33 cellular contexts compared by ENCODE assay signal in the genomic region with DNA sequence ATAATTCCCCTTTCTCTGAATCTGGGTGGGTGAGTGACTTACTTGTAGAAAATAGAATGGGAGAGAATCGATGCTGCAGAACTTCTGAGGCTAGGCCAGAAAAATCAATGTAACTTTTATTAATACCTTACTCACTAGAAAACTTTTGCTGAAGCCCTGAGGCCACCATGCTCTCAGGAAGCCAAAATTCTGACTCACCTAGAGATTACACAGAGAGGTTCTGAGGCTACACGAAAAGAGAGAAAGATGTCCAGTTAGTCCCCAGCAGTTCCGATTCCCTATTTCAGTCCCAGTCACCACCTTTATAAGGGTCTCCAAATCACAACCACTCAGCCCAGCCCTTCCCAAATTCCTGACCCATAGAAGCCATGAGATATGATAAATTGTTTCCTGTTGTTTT.
DNase-seq lines count a peak whose midpoint lies in the region; ATAC-seq and TF ChIP-seq lines count a peak whose summit lies in the region.
"Had no signal": no experiment of that assay in that cellular context is flagged by ENCODE, and none has a peak within 500 bp of the region (broad histone marks: within the 10 kb centered on the region; RNA-seq: fewer than 3 reads in every experiment).

No MANE protein-coding gene starts in this region.

- H3K27ac ChIP-seq in breast epithelium, result no peak overlapping the region
- no peak overlapping the region for H3K27ac ChIP-seq in caudate nucleus (ENCODE audit: low read depth, low read length)
- H3K27ac ChIP-seq: cardiac muscle cell, colonic mucosa, esophagus muscularis mucosa, transverse colon had no signal

- peak; percentile 90 for DNase-seq in MCF 10A (ENCODE audit: unreplicated experiment)
- no peak for DNase-seq in breast epithelium (ENCODE audit: low spot score in 2 of 2)
- DNase-seq in RPMI7951 (ENCODE audit: low read depth), result peak; percentile 74
- no peak for DNase-seq in caudate nucleus (lab: John Stamatoyannopoulos, UW)
- no peak for DNase-seq in cortex of kidney (lab: John Stamatoyannopoulos, UW)
- no peak for DNase-seq in activated CD4-positive, alpha-beta T cell treated with anti-CD3 and anti-CD28 coated beads for 36 hours
- DNase-seq in natural killer cell, result no peak
- DNase-seq: 8988T; activated CD4-positive, alpha-beta T cell treated with anti-CD3 and anti-CD28 coated beads for 1 hour; activated CD8-positive, alpha-beta T cell treated with anti-CD3 and anti-CD28 coated beads, Interleukin-2, amount 10 ng/mL, durations not matched to agents 7 days and 5 days; anterior cingulate cortex; colonic mucosa; DMS79; effector memory CD8-positive, alpha-beta T cell; kidney glomerular epithelial cell; NCI-H1105 treated with DMSO at 0.1 percent for 48 hours; NCI-H1930; NCI-H2171 treated with DMSO at 0.1 percent for 48 hours; NCI-H510A treated with DMSO at 0.1 percent for 48 hours; SHP77 treated with DMSO at 0.1 percent for 48 hours; stimulated activated CD4-positive, alpha-beta T cell treated with anti-CD3 and anti-CD28 coated beads, Interleukin-15, amount 100 ng/mL, for 24 hours; stimulated activated CD4-positive, alpha-beta T cell treated with anti-CD3 and anti-CD28 coated beads, Interleukin-4, amount 100 ng/mL, for 4 hours; T-helper 2 cell; transverse colon had no signal

- no TSS peak for BruUV-seq in MCF 10A (replicated peaks; lab: Mats Ljungman, UMichigan)

- intact Hi-C loops in MCF 10A (cut with micrococcal nuclease), result no loop called here
- intact Hi-C loops in breast epithelium (cut with DNase I; ENCODE audit: low total_unique reads), result no loop called here
- intact Hi-C loops in activated CD4-positive, alpha-beta T cell treated with anti-CD3 and anti-CD28 coated beads for 36 hours (cut with DNase I, micrococcal nuclease), result no loop called here
- intact Hi-C loops in natural killer cell (cut with micrococcal nuclease), result no loop called here

- H3K9me3 ChIP-seq in breast epithelium, result no peaks in the 10 kb centered on the region
- H3K9me3 ChIP-seq: colonic mucosa, esophagus muscularis mucosa, transverse colon had no signal

- H3K9me3 Mint-ChIP-seq in MCF 10A (ENCODE audit: unreplicated experiment), result no peaks in the 10 kb centered on the region
- no peaks in the 10 kb centered on the region for H3K9me3 Mint-ChIP-seq in activated CD4-positive, alpha-beta T cell treated with anti-CD3 and anti-CD28 coated beads for 36 hours (ENCODE audit: low read depth)
- no peaks in the 10 kb centered on the region for H3K9me3 Mint-ChIP-seq in natural killer cell
- H3K9me3 Mint-ChIP-seq: activated T-helper 2 cell treated with anti-CD3 and anti-CD28 coated beads, Interferon-gamma antibody, Interleukin-2, Interleukin-4, amounts not matched to agents 10 μg/mL and 5 μg/mL and 100 μg/mL, durations not matched to agents 14 hours and 24 hours and 36 hours; effector memory CD8-positive, alpha-beta T cell; GM23338; natural killer cell treated with Interleukin-12 subunit alpha and Interleukin-12 subunit beta and Interleukin-15 and Interleukin-18, amount 100 ng/mL, for 72 hours had no signal

- POLR2A ChIA-PET in MCF 10A (lab: Yijun Ruan, JAX), result interaction anchor here (1.3 kb wide), 1 partner anchor 14 kb away, joined by 4 read pairs; no protein-coding TSS in a partner anchor
- POLR2A ChIA-PET in activated CD4-positive, alpha-beta T cell treated with anti-CD3 and anti-CD28 coated beads for 36 hours (lab: Charles Lee), result no interaction called here

- H3K4me3 ChIP-seq in breast epithelium, result no peak overlapping the region
- H3K4me3 ChIP-seq: cardiac muscle cell, colonic mucosa, esophagus muscularis mucosa, GM23338, K562, transverse colon had no signal

- H3K36me3 Mint-ChIP-seq in MCF 10A (ENCODE audit: insufficient read depth, unreplicated experiment) (peaks cover 31% of the 10 kb centered on the region), natural killer cell (no peaks in the 10 kb centered on the region)
- H3K36me3 Mint-ChIP-seq in activated CD4-positive, alpha-beta T cell treated with anti-CD3 and anti-CD28 coated beads for 36 hours (ENCODE audit: low read depth), result peaks cover 30% of the 10 kb centered on the region
- H3K36me3 Mint-ChIP-seq: natural killer cell treated with Interleukin-12 subunit alpha and Interleukin-12 subunit beta and Interleukin-15 and Interleukin-18, amount 100 ng/mL, for 72 hours had no signal

- no peak for TF ChIP-seq POLR2A in breast epithelium (IDR thresholded peaks at IDR 0.05)

- H3K4me1 Mint-ChIP-seq in MCF 10A (ENCODE audit: insufficient read depth, unreplicated experiment), result peaks cover 12% of the 10 kb centered on the region
- no peaks in the 10 kb centered on the region for H3K4me1 Mint-ChIP-seq in activated CD4-positive, alpha-beta T cell treated with anti-CD3 and anti-CD28 coated beads for 36 hours
- H3K4me1 Mint-ChIP-seq in natural killer cell, result peaks cover 0 to 6% of the 10 kb centered on the region in 2 donors

- TF ChIP-seq CTCF in MCF 10A (IDR thresholded peaks at IDR 0.05; ENCODE audit: unreplicated experiment), result no peak
- TF ChIP-seq CTCF in breast epithelium (IDR thresholded peaks at IDR 0.05), result no peak
- TF ChIP-seq CTCF in natural killer cell (IDR thresholded peaks at IDR 0.05), result no peak

- CTCF ChIA-PET in MCF 10A (lab: Yijun Ruan, JAX), result interaction anchor here (0.6 kb wide), 1 partner anchor 36 kb away, joined by 4 read pairs; no protein-coding TSS in a partner anchor
- CTCF ChIA-PET in activated CD4-positive, alpha-beta T cell treated with anti-CD3 and anti-CD28 coated beads for 36 hours (lab: Charles Lee), result no interaction called here

- H3K27me3 Mint-ChIP-seq in MCF 10A (ENCODE audit: insufficient read depth, unreplicated experiment) (no peaks in the 10 kb centered on the region), natural killer cell (ENCODE audit: low read depth in 2 of 2) (no peaks in the 10 kb centered on the region)
- H3K27me3 Mint-ChIP-seq in activated CD4-positive, alpha-beta T cell treated with anti-CD3 and anti-CD28 coated beads for 36 hours, result no peaks in the 10 kb centered on the region
- H3K27me3 Mint-ChIP-seq: effector memory CD8-positive, alpha-beta T cell had no signal

- H3K36me3 ChIP-seq in breast epithelium, result no peaks in the 10 kb centered on the region
- H3K36me3 ChIP-seq: cardiac muscle cell, colonic mucosa, esophagus muscularis mucosa, transverse colon had no signal

- H3K27me3 ChIP-seq in breast epithelium, result no peaks in the 10 kb centered on the region
- H3K27me3 ChIP-seq: cardiac muscle cell, colonic mucosa, esophagus muscularis mucosa, transverse colon had no signal

- peak overlapping the region; percentile 24 for H3K27ac Mint-ChIP-seq in MCF 10A (ENCODE audit: low read depth, unreplicated experiment)
- H3K27ac Mint-ChIP-seq in activated CD4-positive, alpha-beta T cell treated with anti-CD3 and anti-CD28 coated beads for 36 hours, result no peak overlapping the region
- H3K27ac Mint-ChIP-seq in natural killer cell, result no peak overlapping the region
- H3K27ac Mint-ChIP-seq: activated CD8-positive, alpha-beta T cell treated with anti-CD3 and anti-CD28 coated beads, Interleukin-2, amount 10 ng/mL, durations not matched to agents 7 days and 5 days; activated T-helper 2 cell treated with anti-CD3 and anti-CD28 coated beads, Interferon-gamma antibody, Interleukin-2, Interleukin-4, amounts not matched to agents 10 μg/mL and 5 μg/mL and 100 μg/mL, durations not matched to agents 14 hours and 24 hours and 36 hours; CD14-positive monocyte; GM23338; natural killer cell treated with Interleukin-12 subunit alpha and Interleukin-12 subunit beta and Interleukin-15 and Interleukin-18, amount 100 ng/mL, for 72 hours had no signal

- ATAC-seq in esophagus mucosa, result peak; percentile 55
- no peak for ATAC-seq in activated CD4-positive, alpha-beta T cell treated with anti-CD3 and anti-CD28 coated beads for 36 hours
- no peak for ATAC-seq in natural killer cell
- ATAC-seq: activated CD8-positive, alpha-beta T cell treated with anti-CD3 and anti-CD28 coated beads, Interleukin-2, amount 10 ng/mL, durations not matched to agents 7 days and 5 days; activated naive CD4-positive, alpha-beta T cell treated with anti-CD3 and anti-CD28 coated beads, Interleukin-2, amount 50 U/mL, for 72 hours; effector memory CD8-positive, alpha-beta T cell; GM23338; K562; natural killer cell treated with Interleukin-12 subunit alpha and Interleukin-12 subunit beta and Interleukin-15 and Interleukin-18, amount 100 ng/mL, for 72 hours had no signal

- no peaks in the 10 kb centered on the region for H3K4me1 ChIP-seq in breast epithelium
- H3K4me1 ChIP-seq: colonic mucosa, transverse colon had no signal

- no peak overlapping the region for H3K4me3 Mint-ChIP-seq in MCF 10A (ENCODE audit: unreplicated experiment)
- no peak overlapping the region for H3K4me3 Mint-ChIP-seq in activated CD4-positive, alpha-beta T cell treated with anti-CD3 and anti-CD28 coated beads for 36 hours
- H3K4me3 Mint-ChIP-seq in natural killer cell, result no peak overlapping the region
- H3K4me3 Mint-ChIP-seq: activated CD8-positive, alpha-beta T cell treated with anti-CD3 and anti-CD28 coated beads, Interleukin-2, amount 10 ng/mL, durations not matched to agents 7 days and 5 days; CD14-positive monocyte; effector memory CD8-positive, alpha-beta T cell; GM23338; natural killer cell treated with Interleukin-12 subunit alpha and Interleukin-12 subunit beta and Interleukin-15 and Interleukin-18, amount 100 ng/mL, for 72 hours had no signal

Comparison
In these comparisons a context has a peak if more than half of its experiments do, and no peak if none do; other contexts are left out.
1. DNase-seq: peak in MCF 10A (single experiment) and RPMI7951 (single experiment); none in breast epithelium (0 of 2), caudate nucleus (0 of 61), cortex of kidney (single experiment), activated CD4-positive, alpha-beta T cell treated with anti-CD3 and anti-CD28 coated beads for 36 hours (single experiment) and natural killer cell (single experiment).